ENCODE assay signal across 15 cellular contexts in genomic region chr13:45255253-45255987, GRCh38. TPM values are rescaled to one million over a fixed set of nuclear protein-coding genes. Genes with fewer than 3 reads are reported as not detected.
"Had no signal": no experiment of that assay in that cellular context is flagged by ENCODE, and none has a peak within 500 bp of the region (broad histone marks: within the 10 kb centered on the region; RNA-seq: fewer than 3 reads in every experiment).

No MANE protein-coding gene starts in this region.

- H3K4me3 ChIP-seq: esophagus squamous epithelium, left lung had no signal

- H3K4me3 Mint-ChIP-seq: activated naive CD8-positive, alpha-beta T cell; memory B cell; stimulated activated naive CD8-positive, alpha-beta T cell treated with anti-CD3 and anti-CD28 coated beads, Interleukin-15, Interleukin-2, amounts not matched to agents 100 ng/mL and 50 ng/mL, for 24 hours had no signal

- H3K9me3 ChIP-seq: esophagus squamous epithelium, left lung had no signal

- DNase-seq: activated CD4-positive, alpha-beta T cell treated with anti-CD3 and anti-CD28 coated beads, Interleukin-2, amount 50 U/mL, for 4 hours; activated effector memory CD4-positive, alpha-beta T cell treated with anti-CD3 and anti-CD28 coated beads, Interleukin-2, amount 50 U/mL, for 16 hours; activated T-cell treated with anti-CD3 and anti-CD28 coated beads, Interleukin-2, amount 50 U/mL, for 1 hour; anterior cingulate cortex; cerebellar nuclear complex; esophagus squamous epithelium; foreskin fibroblast; left lung; stimulated activated CD4-positive, alpha-beta T cell treated with anti-CD3 and anti-CD28 coated beads, Interleukin-15, amount 100 ng/mL, for 24 hours; stimulated activated CD4-positive, alpha-beta T cell treated with anti-CD3 and anti-CD28 coated beads, Interleukin-4, amount 100 ng/mL, for 24 hours had no signal

- H3K27ac Mint-ChIP-seq: activated naive CD8-positive, alpha-beta T cell; memory B cell; stimulated activated naive CD8-positive, alpha-beta T cell treated with anti-CD3 and anti-CD28 coated beads, Interleukin-15, Interleukin-2, amounts not matched to agents 100 ng/mL and 50 ng/mL, for 24 hours had no signal

- ATAC-seq: left lung had no signal

- H3K4me1 ChIP-seq: parathyroid adenoma had no signal

- H3K4me1 Mint-ChIP-seq: memory B cell had no signal

- H3K27me3 ChIP-seq: esophagus squamous epithelium, left lung had no signal

- H3K27me3 Mint-ChIP-seq: activated naive CD8-positive, alpha-beta T cell; memory B cell; stimulated activated naive CD8-positive, alpha-beta T cell treated with anti-CD3 and anti-CD28 coated beads, Interleukin-15, Interleukin-2, amounts not matched to agents 100 ng/mL and 50 ng/mL, for 24 hours had no signal

- H3K27ac ChIP-seq: esophagus squamous epithelium, left lung, parathyroid adenoma had no signal

- H3K9me3 Mint-ChIP-seq: memory B cell; stimulated activated naive CD8-positive, alpha-beta T cell treated with anti-CD3 and anti-CD28 coated beads, Interleukin-15, Interleukin-2, amounts not matched to agents 100 ng/mL and 50 ng/mL, for 24 hours had no signal

RNA-seq across cellular contexts. Expression of gene KCTD4, which starts 54.6 kb away (rescaled TPM):
- total RNA-seq: dermis microvascular lymphatic vessel endothelial cell, esophagus squamous epithelium, left lung had no signal
